In the genomic region with DNA sequence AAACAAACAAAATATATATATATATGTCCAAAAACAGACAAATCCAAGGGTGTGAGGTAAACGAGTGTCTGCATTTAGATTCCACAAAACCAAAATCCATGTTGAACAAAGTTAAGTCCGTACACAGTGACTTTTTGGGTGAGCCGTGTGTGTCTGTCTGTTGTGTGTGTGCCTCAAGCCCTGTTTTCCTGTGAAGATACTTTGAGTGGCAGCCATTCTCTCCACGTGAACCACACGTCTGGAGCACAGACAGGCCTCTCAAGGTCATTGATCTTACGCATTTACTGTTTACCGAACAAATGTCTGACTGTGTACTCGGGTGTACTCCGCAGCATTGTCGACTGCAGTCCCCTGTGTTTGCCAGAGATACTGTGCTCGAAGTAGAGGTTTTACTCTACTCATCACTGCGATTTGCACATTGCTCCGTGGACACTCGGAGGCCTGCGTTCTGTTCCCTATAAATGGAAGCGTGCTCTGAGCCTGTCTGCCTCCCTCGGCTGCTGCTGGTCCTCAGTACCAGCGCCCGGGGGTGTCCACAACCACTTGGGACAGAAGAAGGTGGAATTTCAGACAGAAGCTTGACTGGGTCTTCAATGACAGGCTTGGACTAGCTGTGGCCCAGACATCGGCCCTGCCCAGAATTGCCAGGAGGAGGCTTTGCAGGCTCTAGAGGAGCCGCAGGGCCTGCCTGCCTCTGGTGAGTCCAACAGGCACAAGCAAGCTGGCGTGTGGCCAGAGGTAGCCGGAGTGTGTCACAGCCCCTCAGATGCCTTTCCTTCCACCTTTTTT, we compare ENCODE assay signal across 1 cellular context.
TF ChIP-seq lines count a peak whose summit lies in the region.

No MANE protein-coding gene starts in this region.

TF ChIP-seq in GM23338, 12 proteins besides CTCF, POLR2A, EP300 and RAD21:
- no peak for TF ChIP-seq STAT1 (IDR thresholded peaks at IDR 0.05; ENCODE audit: unreplicated experiment)
- TF ChIP-seq, protein P1, sequence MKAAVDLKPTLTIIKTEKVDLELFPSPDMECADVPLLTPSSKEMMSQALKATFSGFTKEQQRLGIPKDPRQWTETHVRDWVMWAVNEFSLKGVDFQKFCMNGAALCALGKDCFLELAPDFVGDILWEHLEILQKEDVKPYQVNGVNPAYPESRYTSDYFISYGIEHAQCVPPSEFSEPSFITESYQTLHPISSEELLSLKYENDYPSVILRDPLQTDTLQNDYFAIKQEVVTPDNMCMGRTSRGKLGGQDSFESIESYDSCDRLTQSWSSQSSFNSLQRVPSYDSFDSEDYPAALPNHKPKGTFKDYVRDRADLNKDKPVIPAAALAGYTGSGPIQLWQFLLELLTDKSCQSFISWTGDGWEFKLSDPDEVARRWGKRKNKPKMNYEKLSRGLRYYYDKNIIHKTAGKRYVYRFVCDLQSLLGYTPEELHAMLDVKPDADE (IDR thresholded peaks at IDR 0.05): no peak
- TF ChIP-seq, protein P2, sequence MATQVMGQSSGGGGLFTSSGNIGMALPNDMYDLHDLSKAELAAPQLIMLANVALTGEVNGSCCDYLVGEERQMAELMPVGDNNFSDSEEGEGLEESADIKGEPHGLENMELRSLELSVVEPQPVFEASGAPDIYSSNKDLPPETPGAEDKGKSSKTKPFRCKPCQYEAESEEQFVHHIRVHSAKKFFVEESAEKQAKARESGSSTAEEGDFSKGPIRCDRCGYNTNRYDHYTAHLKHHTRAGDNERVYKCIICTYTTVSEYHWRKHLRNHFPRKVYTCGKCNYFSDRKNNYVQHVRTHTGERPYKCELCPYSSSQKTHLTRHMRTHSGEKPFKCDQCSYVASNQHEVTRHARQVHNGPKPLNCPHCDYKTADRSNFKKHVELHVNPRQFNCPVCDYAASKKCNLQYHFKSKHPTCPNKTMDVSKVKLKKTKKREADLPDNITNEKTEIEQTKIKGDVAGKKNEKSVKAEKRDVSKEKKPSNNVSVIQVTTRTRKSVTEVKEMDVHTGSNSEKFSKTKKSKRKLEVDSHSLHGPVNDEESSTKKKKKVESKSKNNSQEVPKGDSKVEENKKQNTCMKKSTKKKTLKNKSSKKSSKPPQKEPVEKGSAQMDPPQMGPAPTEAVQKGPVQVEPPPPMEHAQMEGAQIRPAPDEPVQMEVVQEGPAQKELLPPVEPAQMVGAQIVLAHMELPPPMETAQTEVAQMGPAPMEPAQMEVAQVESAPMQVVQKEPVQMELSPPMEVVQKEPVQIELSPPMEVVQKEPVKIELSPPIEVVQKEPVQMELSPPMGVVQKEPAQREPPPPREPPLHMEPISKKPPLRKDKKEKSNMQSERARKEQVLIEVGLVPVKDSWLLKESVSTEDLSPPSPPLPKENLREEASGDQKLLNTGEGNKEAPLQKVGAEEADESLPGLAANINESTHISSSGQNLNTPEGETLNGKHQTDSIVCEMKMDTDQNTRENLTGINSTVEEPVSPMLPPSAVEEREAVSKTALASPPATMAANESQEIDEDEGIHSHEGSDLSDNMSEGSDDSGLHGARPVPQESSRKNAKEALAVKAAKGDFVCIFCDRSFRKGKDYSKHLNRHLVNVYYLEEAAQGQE (IDR thresholded peaks at IDR 0.05; ENCODE audit: unreplicated experiment): no peak
- TF ChIP-seq JUNB (IDR thresholded peaks at IDR 0.05; ENCODE audit: unreplicated experiment): no peak
- TF ChIP-seq EZH2phosphoT487 (IDR thresholded peaks at IDR 0.05; ENCODE audit: unreplicated experiment): no peak
- TF ChIP-seq ZNF462 (CRISPR knock-in tag; IDR thresholded peaks at IDR 0.05): no peak
- TF ChIP-seq NANOG (IDR thresholded peaks at IDR 0.05; ENCODE audit: borderline replicate concordance): no peak
- no peak for TF ChIP-seq EZH2 (IDR thresholded peaks at IDR 0.05; ENCODE audit: low read depth, unreplicated experiment)
- no peak for TF ChIP-seq ZNF331 (CRISPR knock-in tag; IDR thresholded peaks at IDR 0.05; ENCODE audit: low read depth)
- no peak for TF ChIP-seq CREB1 (CRISPR knock-in tag; IDR thresholded peaks at IDR 0.05; ENCODE audit: low read depth)
- TF ChIP-seq POLR2AphosphoS5 (IDR thresholded peaks at IDR 0.05; ENCODE audit: low read depth): no peak
- TF ChIP-seq ZNF114 (CRISPR knock-in tag; IDR thresholded peaks at IDR 0.05): no peak
TF ChIP-seq in GM23338: peak in this region for 0.
